In genomic region chr9:126379661-126380365, GRCh38 we compare ENCODE assay signal across 14 cellular contexts. TPM values are rescaled to one million over a fixed set of nuclear protein-coding genes. Genes with fewer than 3 reads are reported as not detected.
A peak's percentile ranks its signal among the peaks of the same experiment; 100 is the strongest.
DNase-seq lines count a peak whose midpoint lies in the region; ATAC-seq and TF ChIP-seq lines count a peak whose summit lies in the region.
"Had no signal": no experiment of that assay in that cellular context is flagged by ENCODE, and none has a peak within 500 bp of the region (broad histone marks: within the 10 kb centered on the region; RNA-seq: fewer than 3 reads in every experiment).

No MANE protein-coding gene starts in this region.

- H3K4me3 ChIP-seq in HCT116 (replicated peaks in 1 of 2; ENCODE audit: low read depth in 1 of 2, low read length in 2 of 2) (no peak overlapping the region), smooth muscle cell (no peak overlapping the region), MG63 (no peak overlapping the region), right cardiac atrium (ENCODE audit: low read length) (no peak overlapping the region)
- H3K4me3 ChIP-seq in CD4-positive, alpha-beta memory T cell (ENCODE audit: low read length in 2 of 2), result no peak overlapping the region

- H2AFZ ChIP-seq in HCT116 (ENCODE audit: low read depth, low read length, poor library complexity, severe bottlenecking) (no peak overlapping the region), smooth muscle cell (ENCODE audit: low read depth) (no peak overlapping the region)

- peak overlapping the region in 1 of 7 donors; percentile 18 for H3K27ac Mint-ChIP-seq in CD4-positive, alpha-beta memory T cell
- H3K27ac Mint-ChIP-seq: activated T-helper 17 cell treated with anti-CD3 and anti-CD28 coated beads, Interleukin-2, amount 50 U/mL, for 72 hours had no signal

- H3K36me3 Mint-ChIP-seq in CD4-positive, alpha-beta memory T cell, result peaks cover 3 to 7% of the 10 kb centered on the region in 2 donors

- TF ChIP-seq RAD21 in HCT116 (IDR thresholded peaks at IDR 0.05; ENCODE audit: low read depth), result no peak

- H3K9me3 ChIP-seq in HCT116 (ENCODE audit: control insufficient read depth in 1 of 2, insufficient read depth in 1 of 2, low read depth in 1 of 2, low read length in 2 of 2), result no peaks in the 10 kb centered on the region
- no peaks in the 10 kb centered on the region for H3K9me3 ChIP-seq in smooth muscle cell (replicated peaks; ENCODE audit: low read depth)
- no peaks in the 10 kb centered on the region for H3K9me3 ChIP-seq in MG63
- no peaks in the 10 kb centered on the region for H3K9me3 ChIP-seq in right cardiac atrium (ENCODE audit: control insufficient read depth, low read length)
- no peaks in the 10 kb centered on the region for H3K9me3 ChIP-seq in CD4-positive, alpha-beta memory T cell (ENCODE audit: control insufficient read depth in 1 of 2, low read length in 2 of 2)

- WGBS in smooth muscle cell (ENCODE audit: low lambda C conversion rate), result 73% methylated on average over 9 of the region's 9 CpGs
- 86% methylated on average over 9 of the region's 9 CpGs for WGBS in right cardiac atrium

- TF ChIP-seq CTCF in HCT116 (IDR thresholded peaks at IDR 0.05 in 2 of 3, conservative IDR thresholded peaks at IDR 0.05 in 1 of 3; ENCODE audit: borderline replicate concordance in 1 of 3, insufficient read depth in 1 of 3, low read depth in 2 of 3, low read length in 2 of 3) (no peak), smooth muscle cell (IDR thresholded peaks at IDR 0.05; ENCODE audit: borderline replicate concordance, insufficient read depth, poor library complexity, severe bottlenecking) (no peak)

- H4K20me1 ChIP-seq in HCT116 (ENCODE audit: insufficient read depth), result no peaks in the 10 kb centered on the region
- no peaks in the 10 kb centered on the region for H4K20me1 ChIP-seq in smooth muscle cell (ENCODE audit: low read depth)

- H3K9ac ChIP-seq in HCT116 (ENCODE audit: low read length) (no peak overlapping the region), smooth muscle cell (ENCODE audit: low read depth) (no peak overlapping the region)

- no peak overlapping the region for H3K4me3 Mint-ChIP-seq in CD4-positive, alpha-beta memory T cell
- H3K4me3 Mint-ChIP-seq: activated T-helper 17 cell treated with anti-CD3 and anti-CD28 coated beads, Interleukin-2, amount 50 U/mL, for 72 hours had no signal

- H3K9me2 ChIP-seq in HCT116 (ENCODE audit: insufficient read depth), result no peaks in the 10 kb centered on the region

- no peaks in the 10 kb centered on the region for H3K9me3 Mint-ChIP-seq in CD4-positive, alpha-beta memory T cell
- H3K9me3 Mint-ChIP-seq: activated T-helper 17 cell treated with anti-CD3 and anti-CD28 coated beads, Interleukin-2, amount 50 U/mL, for 72 hours had no signal

- POLR2A ChIA-PET in HCT116 (lab: Charles Lee), result no interaction called here
- POLR2A ChIA-PET in CD4-positive, alpha-beta memory T cell (lab: Charles Lee; ENCODE audit: partially characterized antibody), result no interaction called here

- H3K36me3 ChIP-seq in HCT116 (ENCODE audit: control insufficient read depth in 1 of 2, insufficient read depth in 2 of 2, low read length in 2 of 2) (no peaks in the 10 kb centered on the region), smooth muscle cell (ENCODE audit: low read depth) (no peaks in the 10 kb centered on the region), MG63 (no peaks in the 10 kb centered on the region)
- no peaks in the 10 kb centered on the region for H3K36me3 ChIP-seq in CD4-positive, alpha-beta memory T cell (ENCODE audit: insufficient read depth, low read length)

- CTCF ChIA-PET in HCT116 (lab: Charles Lee), result no interaction called here
- CTCF ChIA-PET in CD4-positive, alpha-beta memory T cell (lab: Charles Lee; ENCODE audit: partially characterized antibody), result interaction anchor here (1.8 kb wide), 1 partner anchor 19 kb away, joined by 6 read pairs; no protein-coding TSS in a partner anchor

- no peak overlapping the region for H3K27ac ChIP-seq in HCT116 (ENCODE audit: low read depth, low read length)
- H3K27ac ChIP-seq in smooth muscle cell (ENCODE audit: low read depth), result no peak overlapping the region
- H3K27ac ChIP-seq in right cardiac atrium (ENCODE audit: low read length), result no peak overlapping the region
- H3K27ac ChIP-seq in CD4-positive, alpha-beta memory T cell (ENCODE audit: low read depth, low read length), result no peak overlapping the region

- BruUV-seq in HCT116 (replicated peaks; lab: Mats Ljungman, UMichigan), result no TSS peak

- H3K79me2 ChIP-seq in HCT116 (ENCODE audit: insufficient read depth, low read length), result no peaks in the 10 kb centered on the region
- H3K79me2 ChIP-seq in smooth muscle cell (ENCODE audit: low read depth), result no peaks in the 10 kb centered on the region

- H3K27me3 Mint-ChIP-seq in CD4-positive, alpha-beta memory T cell, result no peaks in the 10 kb centered on the region
- H3K27me3 Mint-ChIP-seq: activated T-helper 17 cell treated with anti-CD3 and anti-CD28 coated beads, Interleukin-2, amount 50 U/mL, for 72 hours had no signal

- peaks cover 2% of the 10 kb centered on the region for H3F3A ChIP-seq in smooth muscle cell (ENCODE audit: low read depth)

- DNase-seq in HCT116 (ENCODE audit: low read depth, low spot score) (no peak), amniotic epithelial cell (ENCODE audit: low read depth) (peak; percentile 22), islet precursor cell (peak; percentile 70), smooth muscle cell (lab: John Stamatoyannopoulos, UW; ENCODE audit: unreplicated experiment) (no peak), KBM-7 (no peak), MG63 (no peak), right cardiac atrium (no peak)
- no peak for DNase-seq in CD4-positive, alpha-beta memory T cell
- DNase-seq: activated CD4-positive, alpha-beta T cell treated with anti-CD3 and anti-CD28 coated beads, Interleukin-2, amount 50 U/mL, for 4 hours; AML-193; aorta; Right ventricle myocardium superior; stimulated activated CD4-positive, alpha-beta T cell treated with anti-CD3 and anti-CD28 coated beads, Interleukin-4, amount 100 ng/mL, for 4 hours had no signal

- no peak for TF ChIP-seq POLR2A in HCT116 (IDR thresholded peaks at IDR 0.05; ENCODE audit: borderline replicate concordance, extremely low read depth, insufficient read depth, insufficient read length)

- H3K27me3 ChIP-seq in HCT116 (ENCODE audit: insufficient read depth, low read length) (no peaks in the 10 kb centered on the region), smooth muscle cell (ENCODE audit: low read depth) (no peaks in the 10 kb centered on the region), MG63 (no peaks in the 10 kb centered on the region), right cardiac atrium (ENCODE audit: control insufficient read depth, insufficient read depth) (no peaks in the 10 kb centered on the region)
- H3K27me3 ChIP-seq in CD4-positive, alpha-beta memory T cell (ENCODE audit: insufficient read depth, low read length), result no peaks in the 10 kb centered on the region

- in situ Hi-C loops in KBM-7 (cut with MboI; ENCODE audit: low pct_unique_long_range_greater_than_20kb, low sequenced_read_pairs), result no loop called here

- peaks cover 6 to 17% (median 12%) of the 10 kb centered on the region in 4 donors for H3K4me1 Mint-ChIP-seq in CD4-positive, alpha-beta memory T cell

- RAD21 ChIA-PET in HCT116 (lab: Charles Lee; ENCODE audit: low non-redundant PET in 1 of 2, low total read pairs in 2 of 2, uncharacterized antibody in 2 of 2, unreplicated experiment in 2 of 2), result no interaction called here

- H3K4me1 ChIP-seq in HCT116 (ENCODE audit: control insufficient read depth in 1 of 2, insufficient read depth in 2 of 2, low read length in 2 of 2) (peaks cover 0 to 12% of the 10 kb centered on the region in 2 experiments; a peak in 2 of 4 replicates), smooth muscle cell (ENCODE audit: low read depth) (peaks cover 45% of the 10 kb centered on the region), right cardiac atrium (ENCODE audit: control insufficient read depth, insufficient read depth, low read length) (peaks cover 2% of the 10 kb centered on the region)
- H3K4me1 ChIP-seq in CD4-positive, alpha-beta memory T cell (ENCODE audit: insufficient read depth, low read length), result no peaks in the 10 kb centered on the region

- H3K4me2 ChIP-seq in HCT116 (ENCODE audit: low read length), result no peak overlapping the region
- peak overlapping the region; percentile 43 for H3K4me2 ChIP-seq in smooth muscle cell

- intact Hi-C loops in HCT116 (cut with micrococcal nuclease) (no loop called here), right cardiac atrium (cut with DNase I) (no loop called here)
- intact Hi-C loops in CD4-positive, alpha-beta memory T cell (cut with micrococcal nuclease), result no loop called here

- ATAC-seq in HCT116 (peak; percentile 49), right cardiac atrium (no peak)
- ATAC-seq: activated T-helper 17 cell treated with anti-CD3 and anti-CD28 coated beads, Interleukin-2, amount 50 U/mL, for 72 hours had no signal

TF ChIP-seq in HCT116, 20 proteins besides CTCF, POLR2A, EP300 and RAD21:
- TF ChIP-seq YY1 (IDR thresholded peaks at IDR 0.05; ENCODE audit: extremely low read depth, insufficient replicate concordance, low read depth, low read length) (no peak), SIN3A (IDR thresholded peaks at IDR 0.05; ENCODE audit: low read depth) (no peak)

RNA-seq across cellular contexts. Expression of gene MVB12B, which starts 53.2 kb away (rescaled TPM):
- total RNA-seq in HCT116 (2021; ENCODE audit: unreplicated experiment) (10.9 TPM), smooth muscle cell (4.3 and 6.9 TPM in 2 replicates), right cardiac atrium (10 to 100 TPM; 11.8 to 12.8 (median 12.1) TPM)
- 4.3 and 4.7 TPM in 2 replicates for polyA plus RNA-seq in HCT116 (2012)
- polyA plus RNA-seq in smooth muscle cell (5.4 and 7.8 TPM in 2 replicates), right cardiac atrium (5.8 TPM)
- total RNA-seq in MG63 (2014; rRNA removed; shearing (Covaris generic); ENCODE audit: low replicate concordance), result 1.6 and 3.2 TPM in 2 replicates
- 1 to 10 TPM; 6.0 to 6.5 TPM for total RNA-seq in CD4-positive, alpha-beta memory T cell
- 1 to 10 TPM in 1 of 2 donors, under 1 TPM in 1; 0.30 to 3.7 TPM for polyA plus RNA-seq in CD4-positive, alpha-beta memory T cell

Comparison
In these comparisons a context has a peak if more than half of its experiments do, and no peak if none do; other contexts are left out.
1. DNase-seq: peak in amniotic epithelial cell (single experiment) and islet precursor cell (single experiment); none in HCT116 (single experiment), smooth muscle cell (single experiment), KBM-7 (single experiment), MG63 (single experiment), right cardiac atrium (0 of 3) and CD4-positive, alpha-beta memory T cell (0 of 5).